ENCODE assay signal across 15 cellular contexts in genomic region chr1:9625761-9626160, GRCh38. TPM values are rescaled to one million over a fixed set of nuclear protein-coding genes. Genes with fewer than 3 reads are reported as not detected.
DNase-seq lines count a peak whose midpoint lies in the region; ATAC-seq and TF ChIP-seq lines count a peak whose summit lies in the region.
"Had no signal": no experiment of that assay in that cellular context is flagged by ENCODE, and none has a peak within 500 bp of the region (broad histone marks: within the 10 kb centered on the region; RNA-seq: fewer than 3 reads in every experiment).

No MANE protein-coding gene starts in this region.

- no peak overlapping the region for H3K27ac ChIP-seq in HEK293 (ENCODE audit: extremely low read depth, low read depth, low read length)
- H3K27ac ChIP-seq in neural progenitor cell = no peak overlapping the region
- H3K27ac ChIP-seq: uterus had no signal

- H2AFZ ChIP-seq in neural progenitor cell (replicated peaks) = no peak overlapping the region

- H3K9ac ChIP-seq in neural progenitor cell = no peak overlapping the region

- H3K36me3 Mint-ChIP-seq in activated CD8-positive, alpha-beta memory T cell treated with anti-CD3 and anti-CD28 coated beads, Interleukin-2, amount 10 ng/mL, durations not matched to agents 7 days and 5 days = peaks cover 8% of the 10 kb centered on the region
- H3K36me3 Mint-ChIP-seq in activated CD8-positive, alpha-beta T cell treated with anti-CD3 and anti-CD28 coated beads, Interleukin-2, amount 10 ng/mL, durations not matched to agents 7 days and 5 days (ENCODE audit: low read depth) = peaks cover 18% of the 10 kb centered on the region
- H3K36me3 Mint-ChIP-seq in neural progenitor cell = no peaks in the 10 kb centered on the region

- POLR2A ChIA-PET in HEK293 (lab: Yijun Ruan, JAX) = no interaction called here
- POLR2A ChIA-PET in activated CD8-positive, alpha-beta T cell treated with anti-CD3 and anti-CD28 coated beads, Interleukin-2, amount 10 ng/mL, durations not matched to agents 7 days and 5 days (lab: Charles Lee) = interaction anchor here (0.5 to 10.5 kb wide), 10 partner anchors 10 to 236 kb away, joined by 3 to 355 read pairs (median 4); partner anchors contain the start of gene PIK3CD

- peaks cover 15% of the 10 kb centered on the region for H3K27me3 Mint-ChIP-seq in activated CD8-positive, alpha-beta memory T cell treated with anti-CD3 and anti-CD28 coated beads, Interleukin-2, amount 10 ng/mL, durations not matched to agents 7 days and 5 days
- H3K27me3 Mint-ChIP-seq in activated CD8-positive, alpha-beta T cell treated with anti-CD3 and anti-CD28 coated beads, Interleukin-2, amount 10 ng/mL, durations not matched to agents 7 days and 5 days (ENCODE audit: low read depth) = peaks cover 11% of the 10 kb centered on the region
- peaks cover 3% of the 10 kb centered on the region for H3K27me3 Mint-ChIP-seq in neural progenitor cell (ENCODE audit: insufficient read depth, low read depth)

- H3K4me1 ChIP-seq in HEK293 (ENCODE audit: control insufficient read depth, insufficient read depth, low read length) (no peaks in the 10 kb centered on the region), neural progenitor cell (no peaks in the 10 kb centered on the region)
- H3K4me1 ChIP-seq: uterus had no signal

- H3K9me3 ChIP-seq in HEK293 (ENCODE audit: control insufficient read depth, insufficient read depth, low read depth, low read length) (no peaks in the 10 kb centered on the region), neural progenitor cell (ENCODE audit: low read depth) (no peaks in the 10 kb centered on the region)
- H3K9me3 ChIP-seq: spleen, uterus had no signal

- CTCF ChIA-PET in activated CD8-positive, alpha-beta memory T cell treated with anti-CD3 and anti-CD28 coated beads, Interleukin-2, amount 10 ng/mL, durations not matched to agents 7 days and 5 days (lab: Charles Lee) = interaction anchor here (0.6 to 7.9 kb wide), 26 partner anchors 9 to 619 kb away, joined by 3 to 224 read pairs (median 14); partner anchors contain the start of gene PIK3CD
- CTCF ChIA-PET in HEK293 (lab: Yijun Ruan, JAX) = interaction anchor here (0.6 to 3.4 kb wide), 12 partner anchors 10 to 539 kb away, joined by 3 to 24 read pairs (median 6); no protein-coding TSS in a partner anchor
- CTCF ChIA-PET in activated CD8-positive, alpha-beta T cell treated with anti-CD3 and anti-CD28 coated beads, Interleukin-2, amount 10 ng/mL, durations not matched to agents 7 days and 5 days (lab: Charles Lee) = interaction anchor here (0.9 to 7.8 kb wide), 24 partner anchors 10 to 359 kb away, joined by 3 to 232 read pairs (median 7); partner anchors contain the start of gene PIK3CD

- H3K27ac Mint-ChIP-seq in activated CD8-positive, alpha-beta memory T cell treated with anti-CD3 and anti-CD28 coated beads, Interleukin-2, amount 10 ng/mL, durations not matched to agents 7 days and 5 days = no peak overlapping the region
- peak overlapping the region; percentile 82 for H3K27ac Mint-ChIP-seq in activated CD8-positive, alpha-beta T cell treated with anti-CD3 and anti-CD28 coated beads, Interleukin-2, amount 10 ng/mL, durations not matched to agents 7 days and 5 days
- no peak overlapping the region for H3K27ac Mint-ChIP-seq in neural progenitor cell

- peaks cover 37% of the 10 kb centered on the region for H3K4me1 Mint-ChIP-seq in activated CD8-positive, alpha-beta memory T cell treated with anti-CD3 and anti-CD28 coated beads, Interleukin-2, amount 10 ng/mL, durations not matched to agents 7 days and 5 days
- peaks cover 34% of the 10 kb centered on the region for H3K4me1 Mint-ChIP-seq in activated CD8-positive, alpha-beta T cell treated with anti-CD3 and anti-CD28 coated beads, Interleukin-2, amount 10 ng/mL, durations not matched to agents 7 days and 5 days (ENCODE audit: low read depth)
- peaks cover 10% of the 10 kb centered on the region for H3K4me1 Mint-ChIP-seq in neural progenitor cell

- no peaks in the 10 kb centered on the region for H3K9me3 Mint-ChIP-seq in activated CD8-positive, alpha-beta memory T cell treated with anti-CD3 and anti-CD28 coated beads, Interleukin-2, amount 10 ng/mL, durations not matched to agents 7 days and 5 days (ENCODE audit: low read depth)
- H3K9me3 Mint-ChIP-seq in activated CD8-positive, alpha-beta T cell treated with anti-CD3 and anti-CD28 coated beads, Interleukin-2, amount 10 ng/mL, durations not matched to agents 7 days and 5 days (ENCODE audit: insufficient read depth) = no peaks in the 10 kb centered on the region
- no peaks in the 10 kb centered on the region for H3K9me3 Mint-ChIP-seq in neural progenitor cell

- H3K4me2 ChIP-seq in neural progenitor cell = no peak overlapping the region

- no peaks in the 10 kb centered on the region for H4K20me1 ChIP-seq in neural progenitor cell (ENCODE audit: low read depth)

- no peaks in the 10 kb centered on the region for H3K79me2 ChIP-seq in neural progenitor cell (ENCODE audit: low read depth)

- no peaks in the 10 kb centered on the region for H3F3A ChIP-seq in neural progenitor cell (ENCODE audit: low read depth)

- no peak for DNase-seq in activated CD8-positive, alpha-beta memory T cell treated with anti-CD3 and anti-CD28 coated beads, Interleukin-2, amount 10 ng/mL, durations not matched to agents 7 days and 5 days
- DNase-seq in activated CD8-positive, alpha-beta memory T cell treated with anti-CD3 and anti-CD28 coated beads, Interleukin-2, amount 50 U/mL, for 4 hours = no peak
- DNase-seq in activated CD8-positive, alpha-beta T cell treated with anti-CD3 and anti-CD28 coated beads, Interleukin-2, amount 10 ng/mL, durations not matched to agents 7 days and 5 days = no peak
- no peak for DNase-seq in neural progenitor cell (ENCODE audit: low spot score)
- no peak for DNase-seq in SW 1271 (lab: John Stamatoyannopoulos, UW)
- no peak for DNase-seq in DMS 273 treated with DMSO at 0.1 percent for 48 hours (lab: John Stamatoyannopoulos, UW)
- DNase-seq in iPS-NIHi7 (ENCODE audit: extremely low spot score) = no peak
- DNase-seq: amniotic stem cell, Calu3, foreskin fibroblast, NCI-H1930, NCI-H510A, uterus had no signal

- H3K36me3 ChIP-seq in HEK293 (ENCODE audit: control insufficient read depth in 2 of 2, insufficient read depth in 1 of 2, low read length in 2 of 2) (no peaks in the 10 kb centered on the region), neural progenitor cell (no peaks in the 10 kb centered on the region)
- H3K36me3 ChIP-seq: spleen, uterus had no signal

- H3K4me3 ChIP-seq in HEK293 (ENCODE audit: low read depth, low read length) = no peak overlapping the region
- no peak overlapping the region for H3K4me3 ChIP-seq in neural progenitor cell
- H3K4me3 ChIP-seq: uterus had no signal

- peaks cover 22% of the 10 kb centered on the region for H3K27me3 ChIP-seq in neural progenitor cell
- H3K27me3 ChIP-seq: uterus had no signal

- no peak for TF ChIP-seq CTCF in HEK293 (tag by site-specific recombination; IDR thresholded peaks at IDR 0.05)
- no peak for TF ChIP-seq CTCF in neural progenitor cell (IDR thresholded peaks at IDR 0.05)

- peak overlapping the region; percentile 100 for H3K4me3 Mint-ChIP-seq in activated CD8-positive, alpha-beta memory T cell treated with anti-CD3 and anti-CD28 coated beads, Interleukin-2, amount 10 ng/mL, durations not matched to agents 7 days and 5 days
- peak overlapping the region; percentile 88 for H3K4me3 Mint-ChIP-seq in activated CD8-positive, alpha-beta T cell treated with anti-CD3 and anti-CD28 coated beads, Interleukin-2, amount 10 ng/mL, durations not matched to agents 7 days and 5 days
- H3K4me3 Mint-ChIP-seq in neural progenitor cell = peak overlapping the region; percentile 54

- no peak for ATAC-seq in activated CD8-positive, alpha-beta memory T cell treated with anti-CD3 and anti-CD28 coated beads, Interleukin-2, amount 10 ng/mL, durations not matched to agents 7 days and 5 days
- ATAC-seq in activated CD8-positive, alpha-beta T cell treated with anti-CD3 and anti-CD28 coated beads, Interleukin-2, amount 10 ng/mL, durations not matched to agents 7 days and 5 days = no peak

TF ChIP-seq in HEK293, 187 proteins besides CTCF, POLR2A, EP300 and RAD21:
- no peak for TF ChIP-seq ZSCAN23 (tag by site-specific recombination; IDR thresholded peaks at IDR 0.05)
- TF ChIP-seq GLIS1 (tag by site-specific recombination; IDR thresholded peaks at IDR 0.05) = peak; percentile 35; the same call in 1 of the 2 replicates
TF ChIP-seq in HEK293: peak in this region for 1.

RNA-seq across cellular contexts. Expression of gene PIK3CD, which starts 25.8 kb away (rescaled TPM):
- 100 to 1,000 TPM; 256 to 261 TPM for total RNA-seq in activated CD8-positive, alpha-beta memory T cell treated with anti-CD3 and anti-CD28 coated beads, Interleukin-2, amount 10 ng/mL, durations not matched to agents 7 days and 5 days
- total RNA-seq in activated CD8-positive, alpha-beta T cell treated with anti-CD3 and anti-CD28 coated beads, Interleukin-2, amount 10 ng/mL, durations not matched to agents 7 days and 5 days = 100 to 1,000 TPM; 283 to 285 TPM
- total RNA-seq in neural progenitor cell (ENCODE audit: low replicate concordance) = 5.0 and 8.8 TPM in 2 replicates

RNA-seq across cellular contexts. Expression of gene TMEM201, which starts 37.0 kb away (rescaled TPM):
- 10 to 100 TPM; 20.0 to 26.9 TPM for total RNA-seq in activated CD8-positive, alpha-beta memory T cell treated with anti-CD3 and anti-CD28 coated beads, Interleukin-2, amount 10 ng/mL, durations not matched to agents 7 days and 5 days
- total RNA-seq in activated CD8-positive, alpha-beta T cell treated with anti-CD3 and anti-CD28 coated beads, Interleukin-2, amount 10 ng/mL, durations not matched to agents 7 days and 5 days = 10 to 100 TPM; 21.1 to 23.2 TPM
- 1.9 and 7.3 TPM in 2 replicates for total RNA-seq in neural progenitor cell (ENCODE audit: low replicate concordance)

Comparison
In these comparisons a context has a peak if more than half of its experiments do, and no peak if none do; other contexts are left out.
1. RNA of gene PIK3CD, which starts 25.8 kb away (total RNA-seq): 283 to 285 TPM in activated CD8-positive, alpha-beta T cell treated with anti-CD3 and anti-CD28 coated beads, Interleukin-2, amount 10 ng/mL, durations not matched to agents 7 days and 5 days and 256 to 261 TPM in activated CD8-positive, alpha-beta memory T cell treated with anti-CD3 and anti-CD28 coated beads, Interleukin-2, amount 10 ng/mL, durations not matched to agents 7 days and 5 days; 5.0 to 8.8 TPM in neural progenitor cell; every median in the first group is over 10 times any median in the second.
2. Peak in every context shown above with its lines, with median percentiles within 50 percentile points of each other: H3K4me3 Mint-ChIP-seq.